In genomic region chr15:63572749-63573464, GRCh38 we compare ENCODE assay signal across 20 cellular contexts. TPM values are rescaled to one million over a fixed set of nuclear protein-coding genes. Genes with fewer than 3 reads are reported as not detected.
DNase-seq lines count a peak whose midpoint lies in the region; ATAC-seq lines count a peak whose summit lies in the region.
"Had no signal": no experiment of that assay in that cellular context is flagged by ENCODE, and none has a peak within 500 bp of the region (broad histone marks: within the 10 kb centered on the region; RNA-seq: fewer than 3 reads in every experiment).

No MANE protein-coding gene starts in this region.

- H3K36me3 Mint-ChIP-seq in activated naive CD4-positive, alpha-beta T cell treated with anti-CD3 and anti-CD28 coated beads, Interleukin-2, amount 50 U/mL, for 24 hours: peaks cover 21% of the 10 kb centered on the region
- peaks cover 25% of the 10 kb centered on the region for H3K36me3 Mint-ChIP-seq in activated naive CD4-positive, alpha-beta T cell treated with anti-CD3 and anti-CD28 coated beads for 36 hours (ENCODE audit: low read depth)
- peaks cover 65% of the 10 kb centered on the region for H3K36me3 Mint-ChIP-seq in activated T-helper 2 cell treated with anti-CD3 and anti-CD28 coated beads, Interferon-gamma antibody, Interleukin-2, Interleukin-4, amounts not matched to agents 10 μg/mL and 5 μg/mL and 100 μg/mL, durations not matched to agents 14 hours and 24 hours and 36 hours (ENCODE audit: low read depth)
- peaks cover 100% of the 10 kb centered on the region for H3K36me3 Mint-ChIP-seq in stimulated activated effector memory CD8-positive, alpha-beta T cell treated with anti-CD3 and anti-CD28 coated beads, Interleukin-12 subunit alpha, Interleukin-12 subunit beta, amount 100 ng/mL, for 72 hours

- no peak overlapping the region for H3K4me3 Mint-ChIP-seq in activated naive CD4-positive, alpha-beta T cell treated with anti-CD3 and anti-CD28 coated beads, Interleukin-2, amount 50 U/mL, for 24 hours
- no peak overlapping the region for H3K4me3 Mint-ChIP-seq in activated naive CD4-positive, alpha-beta T cell treated with anti-CD3 and anti-CD28 coated beads for 36 hours
- H3K4me3 Mint-ChIP-seq in activated T-helper 2 cell treated with anti-CD3 and anti-CD28 coated beads, Interferon-gamma antibody, Interleukin-2, Interleukin-4, amounts not matched to agents 10 μg/mL and 5 μg/mL and 100 μg/mL, durations not matched to agents 14 hours and 24 hours and 36 hours (ENCODE audit: low read depth): no peak overlapping the region
- no peak overlapping the region for H3K4me3 Mint-ChIP-seq in stimulated activated effector memory CD8-positive, alpha-beta T cell treated with anti-CD3 and anti-CD28 coated beads, Interleukin-12 subunit alpha, Interleukin-12 subunit beta, amount 100 ng/mL, for 72 hours
- H3K4me3 Mint-ChIP-seq: activated CD4-positive, alpha-beta T cell treated with anti-CD3 and anti-CD28 coated beads, Interleukin-2, amount 10 ng/mL, durations not matched to agents 7 days and 5 days had no signal

- in situ Hi-C loops in G401 (cut with HindIII; ENCODE audit: low sequenced_read_pairs): no loop called here

- CTCF ChIA-PET in activated naive CD4-positive, alpha-beta T cell treated with anti-CD3 and anti-CD28 coated beads for 36 hours (lab: Charles Lee): interaction anchor here (1.1 to 1.7 kb wide), 3 partner anchors 23 to 106 kb away, joined by 3 to 5 read pairs (median 3); no protein-coding TSS in a partner anchor

- ATAC-seq in stimulated activated effector memory CD8-positive, alpha-beta T cell treated with anti-CD3 and anti-CD28 coated beads, Interleukin-12 subunit alpha, Interleukin-12 subunit beta, amount 100 ng/mL, for 72 hours: no peak
- ATAC-seq in GM21786 (IDR thresholded peaks at IDR 0.05; ENCODE audit: unreplicated experiment): no peak

- no peak for DNase-seq in activated naive CD4-positive, alpha-beta T cell treated with anti-CD3 and anti-CD28 coated beads for 36 hours
- peak; percentile 65 for DNase-seq in DMS79 (lab: John Stamatoyannopoulos, UW)
- no peak for DNase-seq in activated T-helper 2 cell treated with anti-CD3 and anti-CD28 coated beads, Interferon-gamma antibody, Interleukin-2, Interleukin-4, amounts not matched to agents 10 μg/mL and 5 μg/mL and 100 μg/mL, durations not matched to agents 14 hours and 24 hours and 36 hours (ENCODE audit: low spot score)
- no peak for DNase-seq in stimulated activated effector memory CD8-positive, alpha-beta T cell treated with anti-CD3 and anti-CD28 coated beads, Interleukin-12 subunit alpha, Interleukin-12 subunit beta, amount 100 ng/mL, for 72 hours (ENCODE audit: low spot score in 2 of 2)
- no peak for DNase-seq in G401 (ENCODE audit: low spot score)
- DNase-seq in H4 (ENCODE audit: low spot score): no peak
- DNase-seq: activated CD4-positive, alpha-beta T cell treated with anti-CD3 and anti-CD28 coated beads, Interleukin-2, amount 10 ng/mL, durations not matched to agents 7 days and 5 days; activated effector memory CD4-positive, alpha-beta T cell treated with anti-CD3 and anti-CD28 coated beads, Interleukin-2, amount 50 U/mL, for 16 hours; amniotic stem cell; HCEC 1CT; islet precursor cell; mammary epithelial cell; MV-4-11; NCI-H146; NCI-H748 treated with DMSO at 0.1 percent for 48 hours; nucleus accumbens; RPMI8226; uterus had no signal

- H3K9me3 Mint-ChIP-seq in activated naive CD4-positive, alpha-beta T cell treated with anti-CD3 and anti-CD28 coated beads, Interleukin-2, amount 50 U/mL, for 24 hours: no peaks in the 10 kb centered on the region
- H3K9me3 Mint-ChIP-seq in activated naive CD4-positive, alpha-beta T cell treated with anti-CD3 and anti-CD28 coated beads for 36 hours: no peaks in the 10 kb centered on the region
- H3K9me3 Mint-ChIP-seq in activated T-helper 2 cell treated with anti-CD3 and anti-CD28 coated beads, Interferon-gamma antibody, Interleukin-2, Interleukin-4, amounts not matched to agents 10 μg/mL and 5 μg/mL and 100 μg/mL, durations not matched to agents 14 hours and 24 hours and 36 hours: no peaks in the 10 kb centered on the region
- H3K9me3 Mint-ChIP-seq in stimulated activated effector memory CD8-positive, alpha-beta T cell treated with anti-CD3 and anti-CD28 coated beads, Interleukin-12 subunit alpha, Interleukin-12 subunit beta, amount 100 ng/mL, for 72 hours: no peaks in the 10 kb centered on the region
- H3K9me3 Mint-ChIP-seq: activated CD4-positive, alpha-beta T cell treated with anti-CD3 and anti-CD28 coated beads, Interleukin-2, amount 10 ng/mL, durations not matched to agents 7 days and 5 days had no signal

- no peaks in the 10 kb centered on the region for H3K27me3 Mint-ChIP-seq in activated naive CD4-positive, alpha-beta T cell treated with anti-CD3 and anti-CD28 coated beads, Interleukin-2, amount 50 U/mL, for 24 hours
- no peaks in the 10 kb centered on the region for H3K27me3 Mint-ChIP-seq in activated naive CD4-positive, alpha-beta T cell treated with anti-CD3 and anti-CD28 coated beads for 36 hours (ENCODE audit: low read depth)
- no peaks in the 10 kb centered on the region for H3K27me3 Mint-ChIP-seq in activated T-helper 2 cell treated with anti-CD3 and anti-CD28 coated beads, Interferon-gamma antibody, Interleukin-2, Interleukin-4, amounts not matched to agents 10 μg/mL and 5 μg/mL and 100 μg/mL, durations not matched to agents 14 hours and 24 hours and 36 hours (ENCODE audit: low read depth)
- H3K27me3 Mint-ChIP-seq: activated CD4-positive, alpha-beta T cell treated with anti-CD3 and anti-CD28 coated beads, Interleukin-2, amount 10 ng/mL, durations not matched to agents 7 days and 5 days had no signal

- intact Hi-C loops in activated naive CD4-positive, alpha-beta T cell treated with anti-CD3 and anti-CD28 coated beads for 36 hours (cut with micrococcal nuclease): no loop called here
- intact Hi-C loops in activated T-helper 2 cell treated with anti-CD3 and anti-CD28 coated beads, Interferon-gamma antibody, Interleukin-2, Interleukin-4, amounts not matched to agents 10 μg/mL and 5 μg/mL and 100 μg/mL, durations not matched to agents 14 hours and 24 hours and 36 hours (cut with micrococcal nuclease): no loop called here

- H3K4me1 Mint-ChIP-seq in activated naive CD4-positive, alpha-beta T cell treated with anti-CD3 and anti-CD28 coated beads, Interleukin-2, amount 50 U/mL, for 24 hours: peaks cover 32% of the 10 kb centered on the region
- peaks cover 19% of the 10 kb centered on the region for H3K4me1 Mint-ChIP-seq in activated naive CD4-positive, alpha-beta T cell treated with anti-CD3 and anti-CD28 coated beads for 36 hours (ENCODE audit: low read depth)
- peaks cover 7% of the 10 kb centered on the region for H3K4me1 Mint-ChIP-seq in activated T-helper 2 cell treated with anti-CD3 and anti-CD28 coated beads, Interferon-gamma antibody, Interleukin-2, Interleukin-4, amounts not matched to agents 10 μg/mL and 5 μg/mL and 100 μg/mL, durations not matched to agents 14 hours and 24 hours and 36 hours (ENCODE audit: low read depth)
- peaks cover 17% of the 10 kb centered on the region for H3K4me1 Mint-ChIP-seq in stimulated activated effector memory CD8-positive, alpha-beta T cell treated with anti-CD3 and anti-CD28 coated beads, Interleukin-12 subunit alpha, Interleukin-12 subunit beta, amount 100 ng/mL, for 72 hours

- peak overlapping the region; percentile 87 for H3K27ac Mint-ChIP-seq in activated naive CD4-positive, alpha-beta T cell treated with anti-CD3 and anti-CD28 coated beads, Interleukin-2, amount 50 U/mL, for 24 hours
- no peak overlapping the region for H3K27ac Mint-ChIP-seq in activated naive CD4-positive, alpha-beta T cell treated with anti-CD3 and anti-CD28 coated beads for 36 hours
- H3K27ac Mint-ChIP-seq in activated T-helper 2 cell treated with anti-CD3 and anti-CD28 coated beads, Interferon-gamma antibody, Interleukin-2, Interleukin-4, amounts not matched to agents 10 μg/mL and 5 μg/mL and 100 μg/mL, durations not matched to agents 14 hours and 24 hours and 36 hours: peak overlapping the region; percentile 9
- H3K27ac Mint-ChIP-seq in stimulated activated effector memory CD8-positive, alpha-beta T cell treated with anti-CD3 and anti-CD28 coated beads, Interleukin-12 subunit alpha, Interleukin-12 subunit beta, amount 100 ng/mL, for 72 hours: peak overlapping the region; percentile 85
- H3K27ac Mint-ChIP-seq: activated CD4-positive, alpha-beta T cell treated with anti-CD3 and anti-CD28 coated beads, Interleukin-2, amount 10 ng/mL, durations not matched to agents 7 days and 5 days had no signal

RNA-seq across cellular contexts. Expression of gene FBXL22, which starts 24.3 kb away (rescaled TPM):
- total RNA-seq in activated naive CD4-positive, alpha-beta T cell treated with anti-CD3 and anti-CD28 coated beads for 36 hours: under 1 TPM; 0.43 to 0.44 TPM
- 0.71 and 0.78 TPM in 2 replicates for total RNA-seq in activated T-helper 2 cell treated with anti-CD3 and anti-CD28 coated beads, Interferon-gamma antibody, Interleukin-2, Interleukin-4, amounts not matched to agents 10 μg/mL and 5 μg/mL and 100 μg/mL, durations not matched to agents 14 hours and 24 hours and 36 hours
- 0.37 and 0.43 TPM in 2 replicates for total RNA-seq in G401 (2014; rRNA removed; shearing (Covaris generic))
- not detected in 2 replicates for total RNA-seq in H4 (2014; rRNA removed; shearing (Covaris generic))
